ENCODE assay signal across 1 cellular context in genomic region chr14:102185360-102185759, GRCh38.
TF ChIP-seq lines count a peak whose summit lies in the region.

No MANE protein-coding gene starts in this region.

TF ChIP-seq in K562, 482 proteins besides CTCF, POLR2A, EP300 and RAD21 (continued from another document):
- TF ChIP-seq TFAP4 (CRISPR knock-in tag; IDR thresholded peaks at IDR 0.05; ENCODE audit: borderline replicate concordance): no peak
